Comparison of ENCODE assay signal across 18 cellular contexts in the genomic region with DNA sequence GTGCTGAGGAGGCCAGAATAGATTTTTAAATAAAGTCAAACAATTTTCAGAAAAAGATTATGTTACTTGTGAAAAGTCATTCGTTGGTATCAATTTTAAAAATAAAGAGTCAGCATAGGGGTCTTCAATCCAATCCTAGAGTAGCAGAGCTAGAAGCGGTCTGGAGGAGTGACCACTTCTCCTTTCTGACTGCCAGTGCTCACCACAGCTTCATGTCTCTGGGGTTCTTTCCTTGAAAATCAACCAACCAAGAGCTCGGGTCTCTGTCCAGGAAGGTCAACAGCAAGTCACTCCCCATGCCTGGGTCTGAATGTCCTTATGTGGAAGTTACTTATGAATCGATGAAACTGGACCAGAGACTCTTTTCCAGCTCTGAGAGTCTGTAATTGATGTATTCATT. TPM values are rescaled to one million over a fixed set of nuclear protein-coding genes. Genes with fewer than 3 reads are reported as not detected.
"Had no signal": no experiment of that assay in that cellular context is flagged by ENCODE, and none has a peak within 500 bp of the region (broad histone marks: within the 10 kb centered on the region; RNA-seq: fewer than 3 reads in every experiment).

No MANE protein-coding gene starts in this region.

- H2AFZ ChIP-seq: hepatocyte had no signal

- H3K79me2 ChIP-seq: hepatocyte had no signal

- H3K4me2 ChIP-seq: hepatocyte had no signal

- H3K9me3 ChIP-seq: colonic mucosa, esophagus squamous epithelium, ovary, suprapubic skin had no signal

- H3K4me1 ChIP-seq: colonic mucosa, esophagus squamous epithelium had no signal

- H3K36me3 ChIP-seq: colonic mucosa, esophagus squamous epithelium, ovary, suprapubic skin, WERI-Rb-1 had no signal

- H3K27me3 ChIP-seq: ovary had no signal

- DNase-seq: activated CD4-positive, alpha-beta memory T cell treated with anti-CD3 and anti-CD28 coated beads, Interleukin-2, amount 10 ng/mL, durations not matched to agents 7 days and 5 days; activated CD4-positive, alpha-beta T cell treated with anti-CD3 and anti-CD28 coated beads for 36 hours; activated gamma-delta T cell treated with Interleukin-2 at 50 U/mL for 16 hours; activated naive CD8-positive, alpha-beta T cell treated with anti-CD3 and anti-CD28 coated beads for 36 hours; activated T-cell treated with anti-CD3 and anti-CD28 coated beads, Interleukin-2, amount 50 U/mL, for 72 hours; amygdala; central memory CD4-positive, alpha-beta T cell; colonic mucosa; effector CD4-positive, alpha-beta T cell; esophagus squamous epithelium; islet precursor cell; ovary; trophoblast cell; WERI-Rb-1 had no signal

- H3K27ac ChIP-seq: colonic mucosa, esophagus squamous epithelium, hepatocyte, ovary, suprapubic skin, WERI-Rb-1 had no signal

- H3K4me3 ChIP-seq: colonic mucosa, esophagus squamous epithelium, hepatocyte, lung, ovary, suprapubic skin had no signal

RNA-seq across cellular contexts. Expression of gene PTPRN2, which starts 14.3 kb away (rescaled TPM):
- total RNA-seq: fibroblast of villous mesenchyme had no signal
